16 cellular contexts compared by ENCODE assay signal in the genomic region with DNA sequence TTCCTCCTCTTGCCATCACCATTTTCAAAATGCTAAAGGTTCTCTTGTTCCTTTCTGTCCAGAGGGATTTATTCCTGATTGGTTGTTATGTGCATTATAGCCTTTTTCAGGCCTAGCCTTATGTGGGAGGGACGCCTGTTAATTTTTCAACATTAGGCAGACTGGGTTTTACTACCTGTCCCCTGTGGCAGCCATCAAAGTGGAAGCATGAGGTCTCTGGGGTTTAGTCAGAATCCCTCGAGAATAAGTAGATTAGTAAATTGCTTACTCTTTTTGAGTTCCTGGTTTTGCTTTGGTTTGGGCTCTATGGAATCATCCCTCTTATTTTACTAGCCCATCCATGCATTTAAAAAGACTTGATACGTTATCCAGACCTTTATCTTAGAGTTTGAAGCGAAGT. TPM values are rescaled to one million over a fixed set of nuclear protein-coding genes. Genes with fewer than 3 reads are reported as not detected.
DNase-seq lines count a peak whose midpoint lies in the region; ATAC-seq, FAIRE-seq and TF ChIP-seq lines count a peak whose summit lies in the region.
"Had no signal": no experiment of that assay in that cellular context is flagged by ENCODE, and none has a peak within 500 bp of the region (broad histone marks: within the 10 kb centered on the region; RNA-seq: fewer than 3 reads in every experiment).

No MANE protein-coding gene starts in this region.

- 0 out of 22 replicates have a peak overlapping the region, but pooled peaks of 1 of the 11 experiments have one; percentile 5 for H3K27ac ChIP-seq in BLaER1 treated with 17β-estradiol and CSF1 and Interleukin-3, amounts not matched to agents 10 nM and 100 nM
- H3K27ac ChIP-seq in naive thymus-derived CD4-positive, alpha-beta T cell (ENCODE audit: low read depth, low read length): no peak overlapping the region
- H3K27ac ChIP-seq: tibial artery had no signal

- H3K36me3 ChIP-seq in BLaER1 treated with 17β-estradiol and CSF1 and Interleukin-3, amounts not matched to agents 10 nM and 100 nM: peaks cover 45 to 83% (median 60%) of the 10 kb centered on the region in 11 experiments
- peaks cover 0 to 3% (median 0%) of the 10 kb centered on the region in 3 experiments for H3K36me3 ChIP-seq in naive thymus-derived CD4-positive, alpha-beta T cell (ENCODE audit: control insufficient read depth in 2 of 3, insufficient read depth in 3 of 3, low read length in 3 of 3)

- H3K27me3 Mint-ChIP-seq in WTC11 (ENCODE audit: low read depth): no peaks in the 10 kb centered on the region
- H3K27me3 Mint-ChIP-seq in naive thymus-derived CD4-positive, alpha-beta T cell: no peaks in the 10 kb centered on the region

- CTCF ChIA-PET in WTC11 (lab: Charles Lee): no interaction called here
- CTCF ChIA-PET in naive thymus-derived CD4-positive, alpha-beta T cell (lab: Charles Lee): interaction anchor here (0.6 kb wide), 1 partner anchor 142 kb away, joined by 3 read pairs; no protein-coding TSS in a partner anchor

- H3K4me1 Mint-ChIP-seq in WTC11: peaks cover 35% of the 10 kb centered on the region
- H3K4me1 Mint-ChIP-seq in naive thymus-derived CD4-positive, alpha-beta T cell: peaks cover 42 to 84% (median 70%) of the 10 kb centered on the region in 7 donors

- H3K9me3 ChIP-seq in BLaER1 treated with 17β-estradiol and CSF1 and Interleukin-3, amounts not matched to agents 10 nM and 100 nM (replicated peaks in 1 of 11): peaks cover 0 to 44% (median 27%) of the 10 kb centered on the region in 11 experiments; a peak in 16 of 22 replicates
- no peaks in the 10 kb centered on the region for H3K9me3 ChIP-seq in naive thymus-derived CD4-positive, alpha-beta T cell (ENCODE audit: control insufficient read depth in 2 of 3, low read length in 3 of 3)
- H3K9me3 ChIP-seq: BE2C, tibial artery had no signal

- peaks cover 11% of the 10 kb centered on the region for H3K36me3 Mint-ChIP-seq in WTC11
- H3K36me3 Mint-ChIP-seq in naive thymus-derived CD4-positive, alpha-beta T cell: peaks cover 0 to 24% (median 15%) of the 10 kb centered on the region in 5 donors

- intact Hi-C loops in naive thymus-derived CD4-positive, alpha-beta T cell (cut with micrococcal nuclease): no loop called here
- intact Hi-C loops in posterior cingulate gyrus (cut with DNase I): no loop called here

- DNase-seq in GM18507 (ENCODE audit: extremely low spot score, insufficient read length, low read depth) (no peak), WTC11 (ENCODE audit: low spot score) (no peak), posterior cingulate gyrus (no peak), UCSD-AML1 (lab: John Stamatoyannopoulos, UW; ENCODE audit: unreplicated experiment) (no peak)
- DNase-seq in naive thymus-derived CD4-positive, alpha-beta T cell: no peak
- DNase-seq: activated CD4-positive, alpha-beta T cell treated with anti-CD3 and anti-CD28 coated beads for 4 hours; BE2C; NCI-H1105; NCI-H446 treated with DMSO at 0.1 percent for 48 hours; SW 1271; tibial artery had no signal

- FAIRE-seq in GM18507 (lab: Jason Lieb, UNC): peak; percentile 62
- FAIRE-seq: RCC 7860 had no signal

- peak overlapping the region; percentile 80 for H3K27ac Mint-ChIP-seq in WTC11
- H3K27ac Mint-ChIP-seq in naive thymus-derived CD4-positive, alpha-beta T cell: peak overlapping the region in 7 of 9 donors; percentile 4 to 80 (median 41)

- H3K4me1 ChIP-seq in BLaER1 treated with 17β-estradiol and CSF1 and Interleukin-3, amounts not matched to agents 10 nM and 100 nM: peaks cover 35 to 74% (median 40%) of the 10 kb centered on the region in 10 experiments
- peaks cover 11 to 19% of the 10 kb centered on the region in 2 donors for H3K4me1 ChIP-seq in naive thymus-derived CD4-positive, alpha-beta T cell (ENCODE audit: control insufficient read depth in 2 of 2, insufficient read depth in 2 of 2, low read length in 2 of 2)

- H4K20me1 ChIP-seq in BLaER1 treated with 17β-estradiol and CSF1 and Interleukin-3, amounts not matched to agents 10 nM and 100 nM: peaks cover 85 to 100% (median 100%) of the 10 kb centered on the region in 11 experiments

- no peaks in the 10 kb centered on the region for H3K27me3 ChIP-seq in BLaER1 treated with 17β-estradiol and CSF1 and Interleukin-3, amounts not matched to agents 10 nM and 100 nM
- no peaks in the 10 kb centered on the region for H3K27me3 ChIP-seq in naive thymus-derived CD4-positive, alpha-beta T cell (ENCODE audit: control insufficient read depth in 2 of 2, insufficient read depth in 2 of 2, low read length in 2 of 2)
- H3K27me3 ChIP-seq: BE2C, tibial artery had no signal

- 0 out of 22 replicates have a peak overlapping the region, but pooled peaks of 1 of the 11 experiments have one; percentile 30 for H3K9ac ChIP-seq in BLaER1 treated with 17β-estradiol and CSF1 and Interleukin-3, amounts not matched to agents 10 nM and 100 nM

- H3K9me3 Mint-ChIP-seq in WTC11: 0 out of 2 replicates have a peak, but pooled peaks cover 4% of the 10 kb centered on the region
- no peaks in the 10 kb centered on the region for H3K9me3 Mint-ChIP-seq in naive thymus-derived CD4-positive, alpha-beta T cell

- ATAC-seq in WTC11: no peak
- no peak for ATAC-seq in naive thymus-derived CD4-positive, alpha-beta T cell
- ATAC-seq in HG02852 (IDR thresholded peaks at IDR 0.05; ENCODE audit: unreplicated experiment): no peak
- no peak for ATAC-seq in HG03280 (IDR thresholded peaks at IDR 0.05; ENCODE audit: unreplicated experiment)

- no peak overlapping the region for H3K4me3 Mint-ChIP-seq in WTC11
- H3K4me3 Mint-ChIP-seq in naive thymus-derived CD4-positive, alpha-beta T cell: peak overlapping the region in 7 of 10 donors; percentile 3 to 55 (median 14)

- H3K4me2 ChIP-seq in BLaER1 treated with 17β-estradiol and CSF1 and Interleukin-3, amounts not matched to agents 10 nM and 100 nM: peak overlapping the region; percentile 16 to 81 (median 33); a peak in 21 of 22 replicates

- POLR2A ChIA-PET in WTC11 (lab: Charles Lee): no interaction called here
- POLR2A ChIA-PET in naive thymus-derived CD4-positive, alpha-beta T cell (lab: Charles Lee): no interaction called here

- TF ChIP-seq CTCF in WTC11 (IDR thresholded peaks at IDR 0.05): no peak

- no peak overlapping the region for H3K4me3 ChIP-seq in BLaER1 treated with 17β-estradiol and CSF1 and Interleukin-3, amounts not matched to agents 10 nM and 100 nM
- H3K4me3 ChIP-seq in naive thymus-derived CD4-positive, alpha-beta T cell (ENCODE audit: low read length): no peak overlapping the region
- H3K4me3 ChIP-seq: lung, tibial artery had no signal

TF ChIP-seq in WTC11, 78 proteins besides CTCF, POLR2A, EP300 and RAD21 (continues in another document):
- TF ChIP-seq HMGA2 (CRISPR knock-in tag; IDR thresholded peaks at IDR 0.05): no peak
- TF ChIP-seq NFATC4 (CRISPR knock-in tag; IDR thresholded peaks at IDR 0.05): no peak
- TF ChIP-seq GTF2I (CRISPR knock-in tag; conservative IDR thresholded peaks at IDR 0.05): no peak
- TF ChIP-seq, protein P1, sequence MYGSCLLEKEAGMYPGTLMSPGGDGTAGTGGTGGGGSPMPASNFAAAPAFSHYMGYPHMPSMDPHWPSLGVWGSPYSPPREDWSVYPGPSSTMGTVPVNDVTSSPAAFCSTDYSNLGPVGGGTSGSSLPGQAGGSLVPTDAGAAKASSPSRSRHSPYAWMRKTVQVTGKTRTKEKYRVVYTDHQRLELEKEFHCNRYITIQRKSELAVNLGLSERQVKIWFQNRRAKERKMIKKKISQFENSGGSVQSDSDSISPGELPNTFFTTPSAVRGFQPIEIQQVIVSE (CRISPR knock-in tag; IDR thresholded peaks at IDR 0.05; ENCODE audit: borderline replicate concordance): no peak
- no peak for TF ChIP-seq NR3C1 (CRISPR knock-in tag; conservative IDR thresholded peaks at IDR 0.05; ENCODE audit: low read depth)
- TF ChIP-seq MXD4 (CRISPR knock-in tag; IDR thresholded peaks at IDR 0.05; ENCODE audit: borderline replicate concordance): no peak
- TF ChIP-seq ZNF396 (CRISPR knock-in tag; IDR thresholded peaks at IDR 0.05; ENCODE audit: borderline replicate concordance): no peak
- TF ChIP-seq, protein P2, sequence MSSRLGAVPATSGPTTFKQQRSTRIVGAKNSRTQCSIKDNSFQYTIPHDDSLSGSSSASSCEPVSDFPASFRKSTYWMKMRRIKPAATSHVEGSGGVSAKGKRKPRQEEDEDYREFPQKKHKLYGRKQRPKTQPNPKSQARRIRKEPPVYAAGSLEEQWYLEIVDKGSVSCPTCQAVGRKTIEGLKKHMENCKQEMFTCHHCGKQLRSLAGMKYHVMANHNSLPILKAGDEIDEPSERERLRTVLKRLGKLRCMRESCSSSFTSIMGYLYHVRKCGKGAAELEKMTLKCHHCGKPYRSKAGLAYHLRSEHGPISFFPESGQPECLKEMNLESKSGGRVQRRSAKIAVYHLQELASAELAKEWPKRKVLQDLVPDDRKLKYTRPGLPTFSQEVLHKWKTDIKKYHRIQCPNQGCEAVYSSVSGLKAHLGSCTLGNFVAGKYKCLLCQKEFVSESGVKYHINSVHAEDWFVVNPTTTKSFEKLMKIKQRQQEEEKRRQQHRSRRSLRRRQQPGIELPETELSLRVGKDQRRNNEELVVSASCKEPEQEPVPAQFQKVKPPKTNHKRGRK (CRISPR knock-in tag; IDR thresholded peaks at IDR 0.05; ENCODE audit: borderline replicate concordance): no peak
- no peak for TF ChIP-seq JUN (CRISPR knock-in tag; IDR thresholded peaks at IDR 0.05)
- TF ChIP-seq, protein P3, sequence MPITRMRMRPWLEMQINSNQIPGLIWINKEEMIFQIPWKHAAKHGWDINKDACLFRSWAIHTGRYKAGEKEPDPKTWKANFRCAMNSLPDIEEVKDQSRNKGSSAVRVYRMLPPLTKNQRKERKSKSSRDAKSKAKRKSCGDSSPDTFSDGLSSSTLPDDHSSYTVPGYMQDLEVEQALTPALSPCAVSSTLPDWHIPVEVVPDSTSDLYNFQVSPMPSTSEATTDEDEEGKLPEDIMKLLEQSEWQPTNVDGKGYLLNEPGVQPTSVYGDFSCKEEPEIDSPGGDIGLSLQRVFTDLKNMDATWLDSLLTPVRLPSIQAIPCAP (CRISPR knock-in tag; IDR thresholded peaks at IDR 0.05): no peak

RNA-seq across cellular contexts. Expression of a gene that starts 32.4 kb away (rescaled TPM):
- 47.3 to 50.7 TPM (median 50.0 TPM) in 3 replicates for total RNA-seq in WTC11 (2021)
- 10 to 100 TPM; 57.7 to 97.3 (median 79.7) TPM for total RNA-seq in naive thymus-derived CD4-positive, alpha-beta T cell
- polyA plus RNA-seq in naive thymus-derived CD4-positive, alpha-beta T cell: 10 to 100 TPM; 25.8 to 30.8 TPM

RNA-seq across cellular contexts. Expression of a gene that starts 59.9 kb away (rescaled TPM):
- total RNA-seq in WTC11 (2021): 12.8 to 16.6 TPM (median 16.5 TPM) in 3 replicates
- total RNA-seq in naive thymus-derived CD4-positive, alpha-beta T cell: 10 to 100 TPM; 13.7 to 58.5 (median 17.3) TPM
- 10 to 100 TPM; 22.6 to 35.9 TPM for polyA plus RNA-seq in naive thymus-derived CD4-positive, alpha-beta T cell
